8 cellular contexts compared by ENCODE assay signal in genomic region chr5:72418271-72418670, GRCh38.
"Had no signal": no experiment of that assay in that cellular context is flagged by ENCODE, and none has a peak within 500 bp of the region (broad histone marks: within the 10 kb centered on the region; RNA-seq: fewer than 3 reads in every experiment).

No MANE protein-coding gene starts in this region.

- FAIRE-seq: H1, H54, HepG2 had no signal

- H3K4me2 ChIP-seq: GM23338 had no signal

- DNase-seq: H9, HCEC 1CT, KBM-7 had no signal

- ATAC-seq: HepG2 had no signal

- H3K4me3 ChIP-seq: GM23338 had no signal

- H3K27ac ChIP-seq: HL-60 had no signal
